Comparison of ENCODE assay signal across 10 cellular contexts in the genomic region with DNA sequence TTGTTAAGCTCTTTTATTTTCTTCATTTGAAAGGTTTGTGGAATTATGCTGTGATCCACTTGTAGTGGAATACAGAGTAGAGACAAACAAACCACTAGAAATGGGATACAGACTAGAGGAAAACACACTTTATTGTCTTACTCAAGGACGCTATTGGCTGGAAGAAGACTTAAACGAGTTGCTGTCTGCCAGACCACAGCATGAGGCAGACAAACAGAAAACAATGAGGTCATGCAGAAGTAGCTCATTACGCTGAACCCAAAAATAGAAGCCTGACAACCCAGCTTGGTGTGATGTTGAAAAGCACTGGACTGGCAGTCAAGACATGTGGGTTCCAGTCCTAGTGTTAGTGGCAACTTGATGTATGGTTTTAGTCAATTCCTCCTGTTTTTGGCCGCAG.
DNase-seq lines count a peak whose midpoint lies in the region; ATAC-seq, FAIRE-seq and TF ChIP-seq lines count a peak whose summit lies in the region.
"Had no signal": no experiment of that assay in that cellular context is flagged by ENCODE, and none has a peak within 500 bp of the region (broad histone marks: within the 10 kb centered on the region; RNA-seq: fewer than 3 reads in every experiment).

No MANE protein-coding gene starts in this region.

- TF ChIP-seq CTCF in WI38 (IDR thresholded peaks at IDR 0.05; ENCODE audit: low read depth, low read length) = no peak

- DNase-seq in AG08396 (ENCODE audit: low spot score) (peak; percentile 85), H54 (ENCODE audit: insufficient read length, low spot score) (peak; percentile 35), iris pigment epithelial cell (ENCODE audit: low read depth) (peak; percentile 99), LoVo (ENCODE audit: low spot score) (no peak), HuH-7 (ENCODE audit: low spot score) (no peak)
- DNase-seq: stimulated activated CD4-positive, alpha-beta T cell treated with anti-CD3 and anti-CD28 coated beads, Interleukin-1b, Interleukin-23, amount 100 ng/mL, for 48 hours had no signal

- FAIRE-seq in H54 (lab: Jason Lieb, UNC) = peak; percentile 98

- TF ChIP-seq POLR2A in H54 (IDR thresholded peaks at IDR 0.05; ENCODE audit: low read depth, low read length) = no peak

- H3K4me3 ChIP-seq in WI38 (ENCODE audit: low read depth, low read length) = peak overlapping the region; percentile 35; the same call in 1 of the 2 replicates
- H3K4me3 ChIP-seq: gastroesophageal sphincter had no signal

- no peak for ATAC-seq in HG02852 (IDR thresholded peaks at IDR 0.05; ENCODE audit: unreplicated experiment)
- ATAC-seq in HG02610 (IDR thresholded peaks at IDR 0.05; ENCODE audit: unreplicated experiment) = no peak
- ATAC-seq: gastroesophageal sphincter had no signal

Comparison
In these comparisons a context has a peak if more than half of its experiments do, and no peak if none do; other contexts are left out.
1. DNase-seq: peak in AG08396 (single experiment), H54 (single experiment) and iris pigment epithelial cell (single experiment); none in LoVo (single experiment) and HuH-7 (single experiment).